In the genomic region with DNA sequence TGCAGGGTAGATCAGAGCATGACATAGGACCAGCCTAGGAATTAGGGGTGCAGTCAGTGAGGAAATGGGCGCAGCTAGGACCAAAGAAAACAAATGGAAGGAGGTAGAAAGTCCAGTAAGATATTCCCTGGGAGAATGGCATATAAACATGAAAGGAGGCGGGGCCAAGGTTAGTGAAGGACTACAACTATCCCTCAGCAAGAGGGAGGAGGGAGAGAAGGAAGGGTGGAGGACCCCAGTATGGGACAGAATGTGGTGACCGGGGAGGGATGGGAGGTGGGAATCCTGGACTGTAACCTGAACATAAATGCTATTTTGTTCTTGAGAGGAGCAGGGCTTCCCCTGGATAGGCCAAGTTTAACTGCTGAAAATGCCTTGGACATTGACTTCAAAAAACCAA, we compare ENCODE assay signal across 1 cellular context.
TF ChIP-seq lines count a peak whose summit lies in the region.

No MANE protein-coding gene starts in this region.

TF ChIP-seq in HCT116, 20 proteins besides CTCF, POLR2A, EP300 and RAD21 (continued from another document):
- TF ChIP-seq, protein P1, sequence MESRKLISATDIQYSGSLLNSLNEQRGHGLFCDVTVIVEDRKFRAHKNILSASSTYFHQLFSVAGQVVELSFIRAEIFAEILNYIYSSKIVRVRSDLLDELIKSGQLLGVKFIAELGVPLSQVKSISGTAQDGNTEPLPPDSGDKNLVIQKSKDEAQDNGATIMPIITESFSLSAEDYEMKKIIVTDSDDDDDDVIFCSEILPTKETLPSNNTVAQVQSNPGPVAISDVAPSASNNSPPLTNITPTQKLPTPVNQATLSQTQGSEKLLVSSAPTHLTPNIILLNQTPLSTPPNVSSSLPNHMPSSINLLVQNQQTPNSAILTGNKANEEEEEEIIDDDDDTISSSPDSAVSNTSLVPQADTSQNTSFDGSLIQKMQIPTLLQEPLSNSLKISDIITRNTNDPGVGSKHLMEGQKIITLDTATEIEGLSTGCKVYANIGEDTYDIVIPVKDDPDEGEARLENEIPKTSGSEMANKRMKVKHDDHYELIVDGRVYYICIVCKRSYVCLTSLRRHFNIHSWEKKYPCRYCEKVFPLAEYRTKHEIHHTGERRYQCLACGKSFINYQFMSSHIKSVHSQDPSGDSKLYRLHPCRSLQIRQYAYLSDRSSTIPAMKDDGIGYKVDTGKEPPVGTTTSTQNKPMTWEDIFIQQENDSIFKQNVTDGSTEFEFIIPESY (IDR thresholded peaks at IDR 0.05; ENCODE audit: extremely low read depth, insufficient replicate concordance, low read length) = no peak
- TF ChIP-seq EGR1 (IDR thresholded peaks at IDR 0.05; ENCODE audit: low read depth) = no peak
- no peak for TF ChIP-seq CEBPB (IDR thresholded peaks at IDR 0.05; ENCODE audit: low read depth)
- no peak for TF ChIP-seq EZH2 (IDR thresholded peaks at IDR 0.05)
- no peak for TF ChIP-seq SIN3A (IDR thresholded peaks at IDR 0.05; ENCODE audit: low read depth)
- TF ChIP-seq, protein P2, sequence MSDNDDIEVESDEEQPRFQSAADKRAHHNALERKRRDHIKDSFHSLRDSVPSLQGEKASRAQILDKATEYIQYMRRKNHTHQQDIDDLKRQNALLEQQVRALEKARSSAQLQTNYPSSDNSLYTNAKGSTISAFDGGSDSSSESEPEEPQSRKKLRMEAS (IDR thresholded peaks at IDR 0.05) = no peak
- TF ChIP-seq POLR2AphosphoS5 (IDR thresholded peaks at IDR 0.05; ENCODE audit: low read depth, low read length) = no peak
- no peak for TF ChIP-seq ELF1 (IDR thresholded peaks at IDR 0.05; ENCODE audit: borderline replicate concordance, low read depth)
- no peak for TF ChIP-seq CBX3 (IDR thresholded peaks at IDR 0.05; ENCODE audit: low read depth)
- no peak for TF ChIP-seq SRF (IDR thresholded peaks at IDR 0.05; ENCODE audit: low read depth)
- TF ChIP-seq, protein P3, sequence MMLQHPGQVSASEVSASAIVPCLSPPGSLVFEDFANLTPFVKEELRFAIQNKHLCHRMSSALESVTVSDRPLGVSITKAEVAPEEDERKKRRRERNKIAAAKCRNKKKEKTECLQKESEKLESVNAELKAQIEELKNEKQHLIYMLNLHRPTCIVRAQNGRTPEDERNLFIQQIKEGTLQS (IDR thresholded peaks at IDR 0.05) = no peak
